25 cellular contexts compared by ENCODE assay signal in genomic region chr12:211639-212382, GRCh38. TPM values are rescaled to one million over a fixed set of nuclear protein-coding genes. Genes with fewer than 3 reads are reported as not detected.
A peak's percentile ranks its signal among the peaks of the same experiment; 100 is the strongest.
DNase-seq lines count a peak whose midpoint lies in the region; ATAC-seq and TF ChIP-seq lines count a peak whose summit lies in the region.
"Had no signal": no experiment of that assay in that cellular context is flagged by ENCODE, and none has a peak within 500 bp of the region (broad histone marks: within the 10 kb centered on the region; RNA-seq: fewer than 3 reads in every experiment).

No MANE protein-coding gene starts in this region.

- H3K27me3 Mint-ChIP-seq in endodermal cell (ENCODE audit: insufficient read depth) (peaks cover 93% of the 10 kb centered on the region), nephron (ENCODE audit: low read depth) (peaks cover 36% of the 10 kb centered on the region), immature natural killer cell (ENCODE audit: low read depth in 3 of 3) (peaks cover 11 to 16% (median 13%) of the 10 kb centered on the region in 3 donors)

- H2AK5ac ChIP-seq in IMR-90 (ENCODE audit: low read depth, low read length): no peak overlapping the region

- TF ChIP-seq CTCF in IMR-90 (conservative IDR thresholded peaks at IDR 0.05; ENCODE audit: low read depth, low read length) (no peak), endodermal cell (conservative IDR thresholded peaks at IDR 0.05) (no peak), nephron (IDR thresholded peaks at IDR 0.05; ENCODE audit: unreplicated experiment in 3 of 3) (no peak), uterus (IDR thresholded peaks at IDR 0.05) (no peak), OCI-LY7 (conservative IDR thresholded peaks at IDR 0.05; ENCODE audit: low read length) (no peak)

- no peak overlapping the region for H2BK5ac ChIP-seq in IMR-90 (ENCODE audit: low read depth, low read length, poor library complexity, severe bottlenecking)

- BruUV-seq in IMR-90 (replicated peaks; lab: Mats Ljungman, UMichigan) (no TSS peak), OCI-LY7 (replicated peaks; lab: Mats Ljungman, UMichigan) (no TSS peak)

- TF ChIP-seq POLR2A in IMR-90 (IDR thresholded peaks at IDR 0.05; ENCODE audit: low read depth, low read length) (no peak), uterus (IDR thresholded peaks at IDR 0.05) (no peak)

- H3K9ac ChIP-seq in BLaER1: no peak overlapping the region
- H3K9ac ChIP-seq in IMR-90 (ENCODE audit: low read depth, low read length): no peak overlapping the region
- H3K9ac ChIP-seq in endodermal cell (ENCODE audit: extremely low read depth, low read length, poor library complexity, severe bottlenecking): peak overlapping the region; percentile 6

- ATAC-seq in IMR-90 (ENCODE audit: low read depth) (no peak), HG03457 (IDR thresholded peaks at IDR 0.05; ENCODE audit: unreplicated experiment) (no peak)
- ATAC-seq: activated CD4-positive, alpha-beta T cell treated with anti-CD3 and anti-CD28 coated beads for 36 hours; activated CD8-positive, alpha-beta memory T cell treated with anti-CD3 and anti-CD28 coated beads, Interleukin-2, amount 10 ng/mL, durations not matched to agents 7 days and 5 days had no signal

- no peak overlapping the region for H3K4me3 Mint-ChIP-seq in endodermal cell
- H3K4me3 Mint-ChIP-seq in nephron: peak overlapping the region in 1 of 3 experiments; percentile 10
- peak overlapping the region in 1 of 5 donors; percentile 11 for H3K4me3 Mint-ChIP-seq in immature natural killer cell
- H3K4me3 Mint-ChIP-seq: activated CD4-positive, alpha-beta T cell treated with anti-CD3 and anti-CD28 coated beads for 36 hours; activated CD8-positive, alpha-beta memory T cell treated with anti-CD3 and anti-CD28 coated beads, Interleukin-2, amount 10 ng/mL, durations not matched to agents 7 days and 5 days; CD4-positive, CD25-positive, alpha-beta regulatory T cell; H9 had no signal

- POLR2A ChIA-PET in IMR-90 (lab: Charles Lee; ENCODE audit: unreplicated experiment) (no interaction called here), OCI-LY7 (lab: Charles Lee) (interaction anchor here (0.6 to 1.3 kb wide), 2 partner anchors 13 to 904 kb away, joined by 3 read pairs; no protein-coding TSS in a partner anchor)

- H4K91ac ChIP-seq in IMR-90 (ENCODE audit: insufficient read depth, low read depth, low read length): no peak overlapping the region

- H3K27ac ChIP-seq in BLaER1 (no peak overlapping the region), IMR-90 (ENCODE audit: insufficient read depth, low read length) (no peak overlapping the region), endodermal cell (ENCODE audit: low read depth, low read length) (no peak overlapping the region), uterus (no peak overlapping the region), OCI-LY7 (ENCODE audit: low read depth, low read length, poor library complexity, severe bottlenecking) (no peak overlapping the region)
- H3K27ac ChIP-seq: epithelial cell of prostate, hepatocyte, ovary, PC-9 had no signal

- H3K18ac ChIP-seq in IMR-90 (ENCODE audit: low read depth, low read length): no peak overlapping the region

- H3K27me3 ChIP-seq in BLaER1: peaks cover 12% of the 10 kb centered on the region; the same call in 1 of the 2 replicates
- H3K27me3 ChIP-seq in IMR-90 (ENCODE audit: control insufficient read depth, insufficient read depth, low read length): peaks cover 75% of the 10 kb centered on the region
- peaks cover 58% of the 10 kb centered on the region for H3K27me3 ChIP-seq in endodermal cell (ENCODE audit: control insufficient read depth, insufficient read depth, low read length, poor library complexity, severe bottlenecking)
- no peaks in the 10 kb centered on the region for H3K27me3 ChIP-seq in uterus
- H3K27me3 ChIP-seq: hepatocyte, ovary had no signal

- H3K14ac ChIP-seq in IMR-90 (replicated peaks; ENCODE audit: low read depth, low read length): no peak overlapping the region

- no peak overlapping the region for H4K5ac ChIP-seq in IMR-90 (ENCODE audit: low read depth, low read length)

- H3K4me2 ChIP-seq in BLaER1 (peak overlapping the region; percentile 64), IMR-90 (ENCODE audit: low read depth, low read length) (no peak overlapping the region), OCI-LY7 (ENCODE audit: low read length) (no peak overlapping the region)
- H3K4me2 ChIP-seq: PC-9 had no signal

- no peak overlapping the region for H2BK120ac ChIP-seq in IMR-90 (ENCODE audit: low read depth, low read length)

- no peaks in the 10 kb centered on the region for H3K36me3 Mint-ChIP-seq in endodermal cell (ENCODE audit: low read depth)
- no peaks in the 10 kb centered on the region for H3K36me3 Mint-ChIP-seq in nephron (ENCODE audit: low read depth)
- H3K36me3 Mint-ChIP-seq in immature natural killer cell: no peaks in the 10 kb centered on the region
- H3K36me3 Mint-ChIP-seq: activated CD8-positive, alpha-beta memory T cell treated with anti-CD3 and anti-CD28 coated beads, Interleukin-2, amount 10 ng/mL, durations not matched to agents 7 days and 5 days; CD4-positive, CD25-positive, alpha-beta regulatory T cell had no signal

- TF ChIP-seq RAD21 in IMR-90 (IDR thresholded peaks at IDR 0.05; ENCODE audit: low read length): no peak

- H3K23ac ChIP-seq in IMR-90 (ENCODE audit: low read depth, low read length): no peak overlapping the region

- intact Hi-C loops in IMR-90 (cut with micrococcal nuclease) (no loop called here), uterus (cut with DNase I; ENCODE audit: low total_unique reads) (no loop called here), OCI-LY7 (cut with micrococcal nuclease; ENCODE audit: unreplicated experiment) (no loop called here)

- no peak overlapping the region for H4K8ac ChIP-seq in IMR-90 (ENCODE audit: low read depth in 2 of 2, low read length in 2 of 2)

- H3K9me1 ChIP-seq in IMR-90 (ENCODE audit: insufficient read depth, low read length): no peaks in the 10 kb centered on the region; the same call in 1 of the 2 replicates

- DNase-seq in IMR-90: no peak
- no peak for DNase-seq in endodermal cell
- no peak for DNase-seq in uterus
- DNase-seq in immature natural killer cell: no peak
- DNase-seq in OCI-LY7 (ENCODE audit: low spot score): no peak
- DNase-seq: activated CD4-positive, alpha-beta T cell treated with anti-CD3 and anti-CD28 coated beads for 36 hours; activated CD8-positive, alpha-beta memory T cell treated with anti-CD3 and anti-CD28 coated beads, Interleukin-2, amount 10 ng/mL, durations not matched to agents 7 days and 5 days; activated naive CD4-positive, alpha-beta T cell treated with anti-CD3 and anti-CD28 coated beads, Interleukin-2, amount 50 U/mL, for 16 hours; anterior cingulate cortex; CD4-positive, CD25-positive, alpha-beta regulatory T cell; DMS 273 treated with DMSO at 0.1 percent for 48 hours; foreskin fibroblast; GDM1; H9; NCI-H187; NCI-H526 treated with DMSO at 0.1 percent for 48 hours; ovary; PC-9; substantia nigra had no signal

- dilution Hi-C loops in IMR-90 (cut with HindIII; ENCODE audit: low sequenced_read_pairs, unreplicated experiment): no loop called here

- H3K9me3 Mint-ChIP-seq in endodermal cell (no peaks in the 10 kb centered on the region), nephron (no peaks in the 10 kb centered on the region), immature natural killer cell (no peaks in the 10 kb centered on the region)
- H3K9me3 Mint-ChIP-seq: H9 had no signal

- CTCF ChIA-PET in IMR-90 (lab: Yijun Ruan, JAX) (no interaction called here), OCI-LY7 (lab: Charles Lee; ENCODE audit: unreplicated experiment) (no interaction called here)

- in situ Hi-C loops in IMR-90 (cut with MboI; ENCODE audit: low sequenced_read_pairs): no loop called here

- H3K79me2 ChIP-seq in OCI-LY7 (ENCODE audit: insufficient read depth, low read depth, low read length): no peaks in the 10 kb centered on the region
- H3K79me2 ChIP-seq: hepatocyte had no signal

- no peaks in the 10 kb centered on the region for H3K79me1 ChIP-seq in IMR-90 (ENCODE audit: low read depth in 1 of 2, low read length in 2 of 2)

- H3K9me3 ChIP-seq in BLaER1: no peaks in the 10 kb centered on the region
- no peaks in the 10 kb centered on the region for H3K9me3 ChIP-seq in IMR-90 (ENCODE audit: control insufficient read depth, insufficient read depth, low read length)
- no peaks in the 10 kb centered on the region for H3K9me3 ChIP-seq in endodermal cell (ENCODE audit: control insufficient read depth, low read length)
- no peaks in the 10 kb centered on the region for H3K9me3 ChIP-seq in uterus
- no peaks in the 10 kb centered on the region for H3K9me3 ChIP-seq in OCI-LY7 (ENCODE audit: low read length)
- H3K9me3 ChIP-seq: ovary had no signal

- H3K4me1 ChIP-seq in BLaER1 (peaks cover 33% of the 10 kb centered on the region), IMR-90 (ENCODE audit: control insufficient read depth, insufficient read depth, low read length) (peaks cover 2% of the 10 kb centered on the region; the same call in 1 of the 2 replicates), endodermal cell (ENCODE audit: control insufficient read depth, insufficient read depth, low read length) (peaks cover 21% of the 10 kb centered on the region), uterus (no peaks in the 10 kb centered on the region), OCI-LY7 (ENCODE audit: insufficient read depth, low read length, poor library complexity, severe bottlenecking) (no peaks in the 10 kb centered on the region)

- H3K27ac Mint-ChIP-seq in endodermal cell (no peak overlapping the region), nephron (peak overlapping the region; percentile 82 to 91 (median 85)), immature natural killer cell (no peak overlapping the region)
- H3K27ac Mint-ChIP-seq: activated CD4-positive, alpha-beta T cell treated with anti-CD3 and anti-CD28 coated beads for 36 hours; activated CD8-positive, alpha-beta memory T cell treated with anti-CD3 and anti-CD28 coated beads, Interleukin-2, amount 10 ng/mL, durations not matched to agents 7 days and 5 days; H9 had no signal

- no peak overlapping the region for H2BK20ac ChIP-seq in IMR-90 (ENCODE audit: low read depth, low read length)

- H3K4ac ChIP-seq in IMR-90 (ENCODE audit: low read depth, low read length): no peak overlapping the region

- H3K4me3 ChIP-seq in BLaER1 (no peak overlapping the region), IMR-90 (ENCODE audit: insufficient read depth, low read depth, low read length) (no peak overlapping the region), endodermal cell (ENCODE audit: low read length) (no peak overlapping the region), uterus (no peak overlapping the region), OCI-LY7 (ENCODE audit: low read depth, low read length, poor library complexity, severe bottlenecking) (no peak overlapping the region)
- H3K4me3 ChIP-seq: hepatocyte, lung, ovary, PC-9 had no signal

- WGBS in IMR-90 (ENCODE audit: extremely low coverage in 2 of 2, insufficient read length in 1 of 2), 2 experiments: 96% methylated on average over 5 of the region's 13 CpGs; no CpG with 5 or more reads in 1 of the 2 experiments
- 63 to 73% methylated on average over 13 of the region's 13 CpGs for WGBS in endodermal cell (ENCODE audit: insufficient coverage in 1 of 2, insufficient read length in 1 of 2), 2 experiments

- H2AFZ ChIP-seq in IMR-90 (replicated peaks; ENCODE audit: low read length, poor library complexity) (no peak overlapping the region), OCI-LY7 (ENCODE audit: low read length) (no peak overlapping the region)
- H2AFZ ChIP-seq: hepatocyte, PC-9 had no signal

- H3K36me3 ChIP-seq in BLaER1: no peaks in the 10 kb centered on the region
- H3K36me3 ChIP-seq in IMR-90 (ENCODE audit: control insufficient read depth, insufficient read depth, low read length): no peaks in the 10 kb centered on the region
- H3K36me3 ChIP-seq in endodermal cell (ENCODE audit: control insufficient read depth, insufficient read depth, low read length): no peaks in the 10 kb centered on the region
- H3K36me3 ChIP-seq in uterus: no peaks in the 10 kb centered on the region
- H3K36me3 ChIP-seq in OCI-LY7 (ENCODE audit: insufficient read depth, low read length): no peaks in the 10 kb centered on the region
- H3K36me3 ChIP-seq: ovary had no signal

- H3K4me1 Mint-ChIP-seq in endodermal cell (peaks cover 42% of the 10 kb centered on the region), nephron (peaks cover 38% of the 10 kb centered on the region), immature natural killer cell (peaks cover 0 to 2% of the 10 kb centered on the region in 2 donors)
- H3K4me1 Mint-ChIP-seq: activated CD4-positive, alpha-beta T cell treated with anti-CD3 and anti-CD28 coated beads for 36 hours; activated CD8-positive, alpha-beta memory T cell treated with anti-CD3 and anti-CD28 coated beads, Interleukin-2, amount 10 ng/mL, durations not matched to agents 7 days and 5 days had no signal

- H2BK15ac ChIP-seq in IMR-90 (ENCODE audit: low read depth, low read length): no peak overlapping the region

- no peak overlapping the region for H2AK9ac ChIP-seq in IMR-90 (replicated peaks; ENCODE audit: low read depth, low read length, poor library complexity)

- H4K20me1 ChIP-seq in BLaER1 (no peaks in the 10 kb centered on the region), IMR-90 (ENCODE audit: insufficient read depth, low read length) (no peaks in the 10 kb centered on the region; the same call in 1 of the 2 replicates), OCI-LY7 (ENCODE audit: insufficient read depth, low read length) (no peaks in the 10 kb centered on the region)

- no peak overlapping the region for H3K56ac ChIP-seq in IMR-90 (ENCODE audit: extremely low read depth, insufficient read depth, low read length)

- no peaks in the 10 kb centered on the region for H3K9me2 ChIP-seq in OCI-LY7 (ENCODE audit: insufficient read depth, low read length)

RNA-seq across cellular contexts. Expression of gene SLC6A12, which starts 2.1 kb away (rescaled TPM):
- total RNA-seq in IMR-90 (2012; rRNA removed): not detected in 2 replicates
- not detected in 2 replicates for polyA plus RNA-seq in IMR-90 (2012; rRNA removed)
- 0.01 TPM in 1 of 2 replicates, not detected in the other for polyA plus RNA-seq in IMR-90 (2012; cell fraction: cytosol; rRNA removed)
- 0.10 TPM in 1 of 2 replicates, not detected in the other for polyA plus RNA-seq in IMR-90 (2012; cell fraction: nucleus; rRNA removed; ENCODE audit: low replicate concordance)
- total RNA-seq in endodermal cell: 1 to 10 TPM in 1 of 2 donors, under 1 TPM in 1; 0.58 to 1.3 TPM
- 0.43 TPM for polyA plus RNA-seq in endodermal cell (2013, experiment 1 of 2)
- not detected for polyA plus RNA-seq in endodermal cell (2013, experiment 2 of 2)
- total RNA-seq in uterus: 1 to 10 TPM in 1 of 4 donors, under 1 TPM in 1, not detected in 2; 0.28 to 2.4 TPM
- under 1 TPM in 1 of 3 donors, not detected in 2; 0.59 TPM for polyA plus RNA-seq in immature natural killer cell
- not detected in 2 replicates for total RNA-seq in OCI-LY7 (2014; rRNA removed; shearing (Covaris generic))
- not detected in 2 replicates for total RNA-seq in OCI-LY7 (2022)
- total RNA-seq: CD4-positive, CD25-positive, alpha-beta regulatory T cell; PC-9 had no signal
- polyA plus RNA-seq: CD4-positive, CD25-positive, alpha-beta regulatory T cell had no signal

RNA-seq across cellular contexts. Expression of gene SLC6A13, which starts 50.8 kb away (rescaled TPM):
- under 0.01 and 0.28 TPM in 2 replicates for total RNA-seq in IMR-90 (2012; rRNA removed)
- polyA plus RNA-seq in IMR-90 (2012; rRNA removed): 0.10 TPM in 1 of 2 replicates, not detected in the other
- polyA plus RNA-seq in IMR-90 (2012; cell fraction: cytosol; rRNA removed): 0.05 TPM in 1 of 2 replicates, not detected in the other
- 0.45 and 1.1 TPM in 2 replicates for polyA plus RNA-seq in IMR-90 (2012; cell fraction: nucleus; rRNA removed; ENCODE audit: low replicate concordance)
- 1 to 10 TPM; 1.1 to 2.4 TPM for total RNA-seq in endodermal cell
- polyA plus RNA-seq in endodermal cell (2013, experiment 1 of 2): not detected
- not detected for polyA plus RNA-seq in endodermal cell (2013, experiment 2 of 2)
- 1 to 10 TPM in 1 of 4 donors, under 1 TPM in 1, not detected in 2; 0.46 to 1.2 TPM for total RNA-seq in uterus
- under 1 TPM in 1 of 3 donors, not detected in 2; 0.16 TPM for polyA plus RNA-seq in immature natural killer cell
- total RNA-seq in OCI-LY7 (2014; rRNA removed; shearing (Covaris generic)): 0.09 TPM in 1 of 2 replicates, not detected in the other
- not detected in 2 replicates for total RNA-seq in OCI-LY7 (2022)
- total RNA-seq: H9, PC-9 had no signal
- polyA plus RNA-seq: CD4-positive, CD25-positive, alpha-beta regulatory T cell had no signal

Comparison
In these comparisons a context has a peak if more than half of its experiments do, and no peak if none do; other contexts are left out.
1. H3K27ac Mint-ChIP-seq: peak in nephron (3 of 3); none in endodermal cell (single experiment) and immature natural killer cell (0 of 6).